ENCODE assay signal across 8 cellular contexts in genomic region chr7:78770422-78771410, GRCh38.
DNase-seq lines count a peak whose midpoint lies in the region; ATAC-seq and TF ChIP-seq lines count a peak whose summit lies in the region.

No MANE protein-coding gene starts in this region.

- DNase-seq in NCI-H2227 (lab: John Stamatoyannopoulos, UW; ENCODE audit: unreplicated experiment) (peak; percentile 46), fibroblast of the aortic adventitia (ENCODE audit: low read depth) (peak; percentile 24), trophoblast cell (no peak), T-helper 9 cell (no peak)
- no peak for DNase-seq in stimulated activated naive CD8-positive, alpha-beta T cell treated with anti-CD3 and anti-CD28 coated beads, Interleukin-15, amount 100 ng/mL, for 72 hours
- no peak for DNase-seq in CD4-positive, alpha-beta memory T cell
- no peak for DNase-seq in activated T-cell treated with anti-CD3 and anti-CD28 coated beads, Interleukin-2, amount 50 U/mL, for 24 hours

- H3K36me3 Mint-ChIP-seq in CD4-positive, alpha-beta memory T cell = no peaks in the 10 kb centered on the region
- no peaks in the 10 kb centered on the region for H3K36me3 Mint-ChIP-seq in activated T-cell treated with anti-CD3 and anti-CD28 coated beads, Interleukin-2, amount 50 U/mL, for 24 hours (ENCODE audit: low read depth)

- H3K9me3 Mint-ChIP-seq in stimulated activated naive CD8-positive, alpha-beta T cell treated with anti-CD3 and anti-CD28 coated beads, Interleukin-15, amount 100 ng/mL, for 72 hours = no peaks in the 10 kb centered on the region
- peaks cover 0 to 4% (median 0%) of the 10 kb centered on the region in 8 donors for H3K9me3 Mint-ChIP-seq in CD4-positive, alpha-beta memory T cell
- H3K9me3 Mint-ChIP-seq in activated T-cell treated with anti-CD3 and anti-CD28 coated beads, Interleukin-2, amount 50 U/mL, for 24 hours = no peaks in the 10 kb centered on the region

- WGBS in trophoblast cell (ENCODE audit: extremely low coverage, insufficient coverage, insufficient read length) = no CpG with 5 or more reads among the region's 16 CpGs

- no peak for TF ChIP-seq CTCF in fibroblast of the aortic adventitia (IDR thresholded peaks at IDR 0.05; ENCODE audit: insufficient read depth, low read length)

- H3K27ac ChIP-seq in trophoblast cell (ENCODE audit: low read depth, low read length) = no peak overlapping the region
- no peak overlapping the region for H3K27ac ChIP-seq in CD4-positive, alpha-beta memory T cell (ENCODE audit: low read depth, low read length)

- CTCF ChIA-PET in CD4-positive, alpha-beta memory T cell (lab: Charles Lee; ENCODE audit: partially characterized antibody) = no interaction called here

- H2AK5ac ChIP-seq in trophoblast cell (ENCODE audit: low read length) = no peak overlapping the region

- peaks cover 0 to 5% of the 10 kb centered on the region in 2 experiments for H3K4me1 ChIP-seq in trophoblast cell (ENCODE audit: control insufficient read depth in 1 of 2, insufficient read depth in 2 of 2, low read length in 2 of 2)
- no peaks in the 10 kb centered on the region for H3K4me1 ChIP-seq in CD4-positive, alpha-beta memory T cell (ENCODE audit: insufficient read depth, low read length)

- no peak overlapping the region for H3K14ac ChIP-seq in trophoblast cell (ENCODE audit: low read length)

- H3K4me3 ChIP-seq in fibroblast of the aortic adventitia (ENCODE audit: low read depth, low read length) (peak overlapping the region; percentile 26), trophoblast cell (ENCODE audit: low read depth, low read length) (no peak overlapping the region)
- no peak overlapping the region for H3K4me3 ChIP-seq in CD4-positive, alpha-beta memory T cell (ENCODE audit: low read length in 2 of 2)

- H3K23ac ChIP-seq in trophoblast cell (ENCODE audit: low read length) = no peak overlapping the region

- POLR2A ChIA-PET in CD4-positive, alpha-beta memory T cell (lab: Charles Lee; ENCODE audit: partially characterized antibody) = no interaction called here

- H3K27ac Mint-ChIP-seq in stimulated activated naive CD8-positive, alpha-beta T cell treated with anti-CD3 and anti-CD28 coated beads, Interleukin-15, amount 100 ng/mL, for 72 hours = no peak overlapping the region
- peak overlapping the region in 1 of 7 donors; percentile 26 for H3K27ac Mint-ChIP-seq in CD4-positive, alpha-beta memory T cell
- no peak overlapping the region for H3K27ac Mint-ChIP-seq in activated T-cell treated with anti-CD3 and anti-CD28 coated beads, Interleukin-2, amount 50 U/mL, for 24 hours

- H2BK12ac ChIP-seq in trophoblast cell (ENCODE audit: low read length) = no peak overlapping the region

- H3K27me3 Mint-ChIP-seq in stimulated activated naive CD8-positive, alpha-beta T cell treated with anti-CD3 and anti-CD28 coated beads, Interleukin-15, amount 100 ng/mL, for 72 hours = no peaks in the 10 kb centered on the region
- H3K27me3 Mint-ChIP-seq in CD4-positive, alpha-beta memory T cell = peaks cover 3 to 4% of the 10 kb centered on the region in 2 donors
- peaks cover 10% of the 10 kb centered on the region for H3K27me3 Mint-ChIP-seq in activated T-cell treated with anti-CD3 and anti-CD28 coated beads, Interleukin-2, amount 50 U/mL, for 24 hours

- H2AFZ ChIP-seq in trophoblast cell (ENCODE audit: insufficient read depth, low read length, poor library complexity) = peak overlapping the region; percentile 23

- no peak overlapping the region for H3K9ac ChIP-seq in trophoblast cell (ENCODE audit: low read length)

- no peak overlapping the region for H2BK120ac ChIP-seq in trophoblast cell (ENCODE audit: insufficient read depth, low read length, poor library complexity)

- no peak overlapping the region for H3K4me3 Mint-ChIP-seq in stimulated activated naive CD8-positive, alpha-beta T cell treated with anti-CD3 and anti-CD28 coated beads, Interleukin-15, amount 100 ng/mL, for 72 hours
- H3K4me3 Mint-ChIP-seq in CD4-positive, alpha-beta memory T cell = no peak overlapping the region
- H3K4me3 Mint-ChIP-seq in activated T-cell treated with anti-CD3 and anti-CD28 coated beads, Interleukin-2, amount 50 U/mL, for 24 hours = no peak overlapping the region

- intact Hi-C loops in CD4-positive, alpha-beta memory T cell (cut with micrococcal nuclease) = no loop called here

- H4K12ac ChIP-seq in trophoblast cell (ENCODE audit: low read depth, low read length) = no peak overlapping the region

- H3K79me1 ChIP-seq in trophoblast cell (ENCODE audit: low read length) = no peaks in the 10 kb centered on the region

- no peaks in the 10 kb centered on the region for H3K36me3 ChIP-seq in trophoblast cell (ENCODE audit: control insufficient read depth in 1 of 2, insufficient read depth in 2 of 2, low read length in 2 of 2)
- no peaks in the 10 kb centered on the region for H3K36me3 ChIP-seq in CD4-positive, alpha-beta memory T cell (ENCODE audit: insufficient read depth, low read length)

- no peak overlapping the region for H4K91ac ChIP-seq in trophoblast cell (ENCODE audit: low read depth, low read length)

- H2BK5ac ChIP-seq in trophoblast cell (ENCODE audit: low read depth, low read length, poor library complexity) = no peak overlapping the region

- peak overlapping the region; percentile 65 for H4K8ac ChIP-seq in trophoblast cell (ENCODE audit: low read depth, low read length)

- H3K79me2 ChIP-seq in trophoblast cell (ENCODE audit: control insufficient read depth, insufficient read depth, low read length, poor library complexity) = no peaks in the 10 kb centered on the region

- no peaks in the 10 kb centered on the region for H3K9me3 ChIP-seq in trophoblast cell (ENCODE audit: insufficient read depth, low read depth, low read length)
- no peaks in the 10 kb centered on the region for H3K9me3 ChIP-seq in CD4-positive, alpha-beta memory T cell (ENCODE audit: control insufficient read depth in 1 of 2, low read length in 2 of 2)

- H3K4me2 ChIP-seq in trophoblast cell (ENCODE audit: low read length) = peak overlapping the region; percentile 65

- no peak overlapping the region for H3K4ac ChIP-seq in trophoblast cell (ENCODE audit: low read depth, low read length)

- peak; percentile 51 for ATAC-seq in GM18517 (IDR thresholded peaks at IDR 0.05; ENCODE audit: unreplicated experiment)
- no peak for ATAC-seq in stimulated activated naive CD8-positive, alpha-beta T cell treated with anti-CD3 and anti-CD28 coated beads, Interleukin-15, amount 100 ng/mL, for 72 hours

- H3K27me3 ChIP-seq in trophoblast cell (ENCODE audit: insufficient read depth, low read length) = no peaks in the 10 kb centered on the region
- no peaks in the 10 kb centered on the region for H3K27me3 ChIP-seq in CD4-positive, alpha-beta memory T cell (ENCODE audit: insufficient read depth, low read length)

- peak overlapping the region; percentile 38 for H3K18ac ChIP-seq in trophoblast cell (ENCODE audit: low read length)

- no peaks in the 10 kb centered on the region for H3K4me1 Mint-ChIP-seq in stimulated activated naive CD8-positive, alpha-beta T cell treated with anti-CD3 and anti-CD28 coated beads, Interleukin-15, amount 100 ng/mL, for 72 hours
- H3K4me1 Mint-ChIP-seq in CD4-positive, alpha-beta memory T cell = no peaks in the 10 kb centered on the region
- H3K4me1 Mint-ChIP-seq in activated T-cell treated with anti-CD3 and anti-CD28 coated beads, Interleukin-2, amount 50 U/mL, for 24 hours (ENCODE audit: low read depth) = no peaks in the 10 kb centered on the region

Comparison
In these comparisons a context has a peak if more than half of its experiments do, and no peak if none do; other contexts are left out.
1. DNase-seq: peak in NCI-H2227 (single experiment) and fibroblast of the aortic adventitia (single experiment); none in trophoblast cell (0 of 2), stimulated activated naive CD8-positive, alpha-beta T cell treated with anti-CD3 and anti-CD28 coated beads, Interleukin-15, amount 100 ng/mL, for 72 hours (0 of 2), CD4-positive, alpha-beta memory T cell (0 of 5), T-helper 9 cell (single experiment) and activated T-cell treated with anti-CD3 and anti-CD28 coated beads, Interleukin-2, amount 50 U/mL, for 24 hours (single experiment).